ENCODE assay signal across 20 cellular contexts in genomic region chr1:160560045-160560724, GRCh38. TPM values are rescaled to one million over a fixed set of nuclear protein-coding genes. Genes with fewer than 3 reads are reported as not detected.
DNase-seq lines count a peak whose midpoint lies in the region; ATAC-seq, FAIRE-seq and TF ChIP-seq lines count a peak whose summit lies in the region.
"Had no signal": no experiment of that assay in that cellular context is flagged by ENCODE, and none has a peak within 500 bp of the region (broad histone marks: within the 10 kb centered on the region; RNA-seq: fewer than 3 reads in every experiment).

No MANE protein-coding gene starts in this region.

- H3K79me2 ChIP-seq in GM12878 (ENCODE audit: control insufficient read depth, insufficient read depth, low read length), result peaks cover 8% of the 10 kb centered on the region
- H3K79me2 ChIP-seq in GM23248 (ENCODE audit: insufficient read depth), result no peaks in the 10 kb centered on the region

- POLR2A ChIA-PET in T-cell (lab: Charles Lee), result interaction anchor here (0.6 to 1.1 kb wide), 5 partner anchors 17 to 107 kb away, joined by 3 to 11 read pairs (median 3); no protein-coding TSS in a partner anchor
- POLR2A ChIA-PET in GM12878 (lab: Charles Lee), result interaction anchor here (1.2 to 2.5 kb wide), 6 partner anchors 8 to 47 kb away, joined by 3 to 14 read pairs (median 5); no protein-coding TSS in a partner anchor

- in situ Hi-C loops in GM12878 (cut with MboI), result no loop called here
- in situ Hi-C loops in GM23248 (cut with MboI), result no loop called here

- TF ChIP-seq CTCF in GM12878 (IDR thresholded peaks at IDR 0.05 in 2 of 3, conservative IDR thresholded peaks at IDR 0.05 in 1 of 3; ENCODE audit: control insufficient read depth in 2 of 3, extremely low read depth in 1 of 3, insufficient read depth in 1 of 3, low read depth in 3 of 3, low read length in 3 of 3), result no peak

- H3K9me3 ChIP-seq in GM12878 (replicated peaks; ENCODE audit: control insufficient read depth, insufficient read depth, low read length) (peaks cover 10% of the 10 kb centered on the region; the same call in 2 of the 3 replicates), GM23248 (ENCODE audit: low read depth) (no peaks in the 10 kb centered on the region)
- H3K9me3 ChIP-seq: SJSA1, vagina had no signal

- H3K36me3 ChIP-seq in GM12878 (ENCODE audit: control insufficient read depth in 2 of 2, insufficient read depth in 2 of 2, low read length in 1 of 2), result no peaks in the 10 kb centered on the region
- H3K36me3 ChIP-seq in GM23248 (ENCODE audit: low read depth), result no peaks in the 10 kb centered on the region
- H3K36me3 ChIP-seq in H7 (replicated peaks; ENCODE audit: control insufficient read depth, insufficient read depth, low read length), result no peaks in the 10 kb centered on the region
- H3K36me3 ChIP-seq: esophagus muscularis mucosa, MG63, neural progenitor cell, SJSA1, vagina had no signal

- TF ChIP-seq POLR2A in GM12878 (IDR thresholded peaks at IDR 0.05; ENCODE audit: low read depth, low read length), result no peak

- peaks cover 83% of the 10 kb centered on the region for H3K4me1 Mint-ChIP-seq in activated T-cell treated with anti-CD3 and anti-CD28 coated beads, Interleukin-2, amount 50 U/mL, for 4 hours (ENCODE audit: low read depth)
- H3K4me1 Mint-ChIP-seq in T-cell, result peaks cover 62 to 89% (median 88%) of the 10 kb centered on the region in 3 donors
- H3K4me1 Mint-ChIP-seq in stimulated activated memory B cell treated with anti-CD40 and anti-IgM and Interleukin-4, amounts not matched to agents 10 μg/mL and 1 μg/mL and 100 μg/mL, for 72 hours, result peaks cover 53% of the 10 kb centered on the region
- H3K4me1 Mint-ChIP-seq: neural progenitor cell had no signal

- no peak for FAIRE-seq in GM12878 (lab: Jason Lieb, UNC)

- RAD21 ChIA-PET in GM12878 (lab: Charles Lee; ENCODE audit: unreplicated experiment), result interaction anchor here (1.1 to 4.3 kb wide), 4 partner anchors 8 to 45 kb away, joined by 3 to 12 read pairs (median 6); no protein-coding TSS in a partner anchor

- no peaks in the 10 kb centered on the region; the same call in 1 of the 2 replicates for H3K4me1 ChIP-seq in GM12878 (ENCODE audit: control insufficient read depth, insufficient read depth, low read length)
- H3K4me1 ChIP-seq in GM23248 (ENCODE audit: insufficient read depth), result no peaks in the 10 kb centered on the region
- H3K4me1 ChIP-seq: esophagus muscularis mucosa, neural progenitor cell, psoas muscle, SJSA1, vagina had no signal

- WGBS in GM12878 (ENCODE audit: insufficient coverage, insufficient replicate concordance, low lambda C conversion rate, missing lambda C conversion rate), result 74% methylated on average over 4 of the region's 4 CpGs
- WGBS in GM23248 (ENCODE audit: low coverage in 1 of 2, low lambda C conversion rate in 2 of 2, missing lambda C conversion rate in 2 of 2), 2 experiments, result 15 to 18% methylated on average over 4 of the region's 4 CpGs

- H4K20me1 ChIP-seq in GM12878 (ENCODE audit: control insufficient read depth, insufficient read depth) (no peaks in the 10 kb centered on the region), GM23248 (ENCODE audit: insufficient read depth) (no peaks in the 10 kb centered on the region)

- peaks cover 3% of the 10 kb centered on the region for H3K9me3 Mint-ChIP-seq in activated T-cell treated with anti-CD3 and anti-CD28 coated beads, Interleukin-2, amount 50 U/mL, for 4 hours
- peaks cover 0 to 9% (median 8%) of the 10 kb centered on the region in 3 donors for H3K9me3 Mint-ChIP-seq in T-cell
- H3K9me3 Mint-ChIP-seq in stimulated activated memory B cell treated with anti-CD40 and anti-IgM and Interleukin-4, amounts not matched to agents 10 μg/mL and 1 μg/mL and 100 μg/mL, for 72 hours, result peaks cover 6% of the 10 kb centered on the region

- ATAC-seq in activated T-cell treated with anti-CD3 and anti-CD28 coated beads, Interleukin-2, amount 50 U/mL, for 4 hours, result peak; percentile 26 to 46
- ATAC-seq in T-cell (replicated peaks in 1 of 4) (peak; percentile 55 to 81 (median 58)), GM12878 (no peak), HG03175 (IDR thresholded peaks at IDR 0.05; ENCODE audit: unreplicated experiment) (no peak)
- no peak for ATAC-seq in stimulated activated memory B cell treated with anti-CD40 and anti-IgM and Interleukin-4, amounts not matched to agents 10 μg/mL and 1 μg/mL and 100 μg/mL, for 72 hours
- ATAC-seq: psoas muscle had no signal

- no TSS peak for BruUV-seq in GM12878 (replicated peaks; lab: Mats Ljungman, UMichigan)

- no peaks in the 10 kb centered on the region for H3K9me2 ChIP-seq in GM23248 (ENCODE audit: insufficient read depth)

- DNase-seq in activated T-cell treated with anti-CD3 and anti-CD28 coated beads, Interleukin-2, amount 50 U/mL, for 4 hours, result no peak
- no peak for DNase-seq in activated T-cell treated with anti-CD3 and anti-CD28 coated beads, Interleukin-2, amount 50 U/mL, for 48 hours
- DNase-seq in T-cell (no peak), GM12878 (ENCODE audit: low read depth, low spot score) (no peak), GM23248 (no peak), H7 (no peak)
- DNase-seq: ACHN; amygdala; DMS79 treated with DMSO at 0.1 percent for 48 hours; MG63; psoas muscle; small intestine; stimulated activated CD4-positive, alpha-beta T cell treated with anti-CD3 and anti-CD28 coated beads, Interleukin-4, amount 100 ng/mL, for 1 hour; substantia nigra had no signal

- H2AFZ ChIP-seq in GM12878 (ENCODE audit: control insufficient read depth, low read depth, low read length), result no peak overlapping the region; the same call in none of the 2 replicates
- no peak overlapping the region for H2AFZ ChIP-seq in GM23248
- H2AFZ ChIP-seq: neural progenitor cell had no signal

- H3K4me3 ChIP-seq in GM12878 (no peak overlapping the region), GM23248 (no peak overlapping the region), H7 (ENCODE audit: insufficient read depth, low read depth, low read length) (no peak overlapping the region)
- H3K4me3 ChIP-seq: esophagus muscularis mucosa, MG63, neural progenitor cell, psoas muscle, SJSA1, vagina had no signal

- peak overlapping the region; percentile 75 for H3K4me3 Mint-ChIP-seq in activated T-cell treated with anti-CD3 and anti-CD28 coated beads, Interleukin-2, amount 50 U/mL, for 4 hours
- H3K4me3 Mint-ChIP-seq in T-cell, result peak overlapping the region; percentile 66 to 74 (median 74)
- H3K4me3 Mint-ChIP-seq in stimulated activated memory B cell treated with anti-CD40 and anti-IgM and Interleukin-4, amounts not matched to agents 10 μg/mL and 1 μg/mL and 100 μg/mL, for 72 hours, result peak overlapping the region; percentile 27
- H3K4me3 Mint-ChIP-seq: neural progenitor cell had no signal

- H3K27me3 Mint-ChIP-seq in activated T-cell treated with anti-CD3 and anti-CD28 coated beads, Interleukin-2, amount 50 U/mL, for 4 hours (ENCODE audit: low read depth), result no peaks in the 10 kb centered on the region
- H3K27me3 Mint-ChIP-seq in T-cell, result no peaks in the 10 kb centered on the region
- H3K27me3 Mint-ChIP-seq in stimulated activated memory B cell treated with anti-CD40 and anti-IgM and Interleukin-4, amounts not matched to agents 10 μg/mL and 1 μg/mL and 100 μg/mL, for 72 hours, result no peaks in the 10 kb centered on the region

- intact Hi-C loops in GM12878 (cut with micrococcal nuclease; ENCODE audit: unreplicated experiment), result no loop called here

- H3K27me3 ChIP-seq in GM12878 (replicated peaks in 1 of 2; ENCODE audit: control insufficient read depth in 2 of 2, insufficient read depth in 2 of 2, low read length in 1 of 2), result no peaks in the 10 kb centered on the region
- no peaks in the 10 kb centered on the region for H3K27me3 ChIP-seq in GM23248 (replicated peaks; ENCODE audit: insufficient read depth)
- H3K27me3 ChIP-seq in H7 (ENCODE audit: control insufficient read depth, insufficient read depth, low read length), result no peaks in the 10 kb centered on the region
- H3K27me3 ChIP-seq: esophagus muscularis mucosa, MG63, neural progenitor cell, SJSA1, vagina had no signal

- peaks cover 24% of the 10 kb centered on the region for H3K36me3 Mint-ChIP-seq in activated T-cell treated with anti-CD3 and anti-CD28 coated beads, Interleukin-2, amount 50 U/mL, for 4 hours (ENCODE audit: insufficient read depth)
- peaks cover 46% of the 10 kb centered on the region for H3K36me3 Mint-ChIP-seq in T-cell
- H3K36me3 Mint-ChIP-seq in stimulated activated memory B cell treated with anti-CD40 and anti-IgM and Interleukin-4, amounts not matched to agents 10 μg/mL and 1 μg/mL and 100 μg/mL, for 72 hours, result peaks cover 79% of the 10 kb centered on the region
- H3K36me3 Mint-ChIP-seq: neural progenitor cell had no signal

- CTCF ChIA-PET in T-cell (lab: Charles Lee), result interaction anchor here in 1 of 2 donors (0.6 to 2.2 kb wide), 11 partner anchors 10 to 246 kb away, joined by 3 to 6 read pairs (median 3); partner anchors contain the start of gene SLAMF6
- CTCF ChIA-PET in GM12878 (lab: Yijun Ruan, JAX), result interaction anchor here (1.0 to 3.2 kb wide), 7 partner anchors 9 to 45 kb away, joined by 3 to 12 read pairs (median 4); no protein-coding TSS in a partner anchor

- no peaks in the 10 kb centered on the region for H3F3A ChIP-seq in GM23248 (ENCODE audit: insufficient read depth)

- H3K9ac ChIP-seq in GM12878 (ENCODE audit: control insufficient read depth, insufficient read depth, low read length) (no peak overlapping the region), GM23248 (no peak overlapping the region)
- H3K9ac ChIP-seq: neural progenitor cell had no signal

- no peak for TF ChIP-seq RAD21 in GM12878 (IDR thresholded peaks at IDR 0.05; ENCODE audit: insufficient read depth, low read depth, low read length)

- H3K4me2 ChIP-seq in GM12878 (ENCODE audit: control insufficient read depth, insufficient read depth), result no peak overlapping the region
- no peak overlapping the region for H3K4me2 ChIP-seq in GM23248 (ENCODE audit: unreplicated experiment)
- H3K4me2 ChIP-seq: neural progenitor cell had no signal

- H3K27ac ChIP-seq in GM12878 (ENCODE audit: control insufficient read depth, insufficient read depth), result 0 out of 2 replicates have a peak overlapping the region, but pooled peaks have one; percentile 2
- H3K27ac ChIP-seq in GM23248, result no peak overlapping the region
- H3K27ac ChIP-seq: esophagus muscularis mucosa, neural progenitor cell, psoas muscle, SJSA1, vagina had no signal

- SMC1A ChIA-PET in GM12878 (lab: Charles Lee; ENCODE audit: uncharacterized antibody, unreplicated experiment), result interaction anchor here (1.2 to 30.0 kb wide), 6 partner anchors 7 to 130 kb away, joined by 3 to 735 read pairs (median 16); partner anchors contain the start of gene CD84

- peak overlapping the region; percentile 96 to 99 for H3K27ac Mint-ChIP-seq in T-cell
- peak overlapping the region; percentile 62 for H3K27ac Mint-ChIP-seq in stimulated activated memory B cell treated with anti-CD40 and anti-IgM and Interleukin-4, amounts not matched to agents 10 μg/mL and 1 μg/mL and 100 μg/mL, for 72 hours
- H3K27ac Mint-ChIP-seq: neural progenitor cell had no signal

- TF ChIP-seq EP300 in GM12878 (IDR thresholded peaks at IDR 0.05; ENCODE audit: borderline replicate concordance in 1 of 2, control insufficient read depth in 1 of 2, low read depth in 2 of 2, low read length in 2 of 2), result no peak

RNA-seq across cellular contexts. Expression of gene CD84, which starts 19.1 kb away (rescaled TPM):
- total RNA-seq in activated T-cell treated with anti-CD3 and anti-CD28 coated beads, Interleukin-2, amount 50 U/mL, for 4 hours, result 10 to 100 TPM in 1 of 3 donors, 1 to 10 TPM in 2; 7.0 to 14.7 (median 7.7) TPM
- total RNA-seq in T-cell (10 to 100 TPM; 47.5 to 97.4 (median 51.8) TPM), GM12878 (2014; rRNA removed) (12.3 and 15.2 TPM in 2 replicates), GM12878 (2014; rRNA removed; fragmentation: Illumina TruSeq; extraction: Trizol) (13.8 and 14.5 TPM in 2 replicates), GM12878 (2021) (10.4 and 14.2 TPM in 2 replicates)
- 245 and 258 TPM in 2 replicates for total RNA-seq in GM12878 (2013; cell fraction: nucleolus; rRNA removed)
- 12.7 TPM for polyA plus RNA-seq in GM12878 (2011; ENCODE audit: low read depth)
- polyA plus RNA-seq in GM12878 (2011; rRNA removed) (18.1 and 20.8 TPM in 2 replicates), GM12878 (2014; fragmentation: Illumina TruSeq; extraction: Trizol) (20.3 and 26.6 TPM in 2 replicates), GM12878 (2014; fragmentation: Nextera tagmentation; extraction: Ambion mirVana) (1 to 10 TPM; 3.4 to 6.8 TPM), GM12878 (2014; rRNA removed) (9.3 and 11.2 TPM in 2 replicates), GM12878 (2016; fragmentation: Nextera tagmentation; extraction: Ambion mirVana) (1 to 10 TPM; 7.5 to 7.9 TPM), GM23248 (2016; fragmentation: Nextera tagmentation; extraction: Ambion mirVana) (not detected in 2 replicates)
- polyA plus RNA-seq in GM12878 (2011; cell fraction: cytosol; rRNA removed), result 7.7 and 7.8 TPM in 2 replicates
- polyA plus RNA-seq in GM12878 (2011; cell fraction: nucleus; rRNA removed), result 20.4 and 23.3 TPM in 2 replicates
- polyA plus RNA-seq in GM12878 (2012), result 9.2 and 10.5 TPM in 2 replicates
- 21.3 and 24.2 TPM in 2 replicates for polyA minus RNA-seq in GM12878 (2011; rRNA and poly(A)+ RNA removed)
- 2.3 and 2.4 TPM in 2 replicates for polyA minus RNA-seq in GM12878 (2011; cell fraction: cytosol; rRNA and poly(A)+ RNA removed)
- polyA minus RNA-seq in GM12878 (2011; cell fraction: nucleus; rRNA and poly(A)+ RNA removed), result 16.3 and 17.8 TPM in 2 replicates
- total RNA-seq in GM23248 (2014; rRNA removed; shearing (Covaris generic)), result not detected in 2 replicates
- not detected in 2 replicates for total RNA-seq in H7 (2014; rRNA removed; shearing (Covaris generic))
- total RNA-seq: SJSA1 had no signal

RNA-seq across cellular contexts. Expression of gene SLAMF6, which starts 37.1 kb away (rescaled TPM):
- total RNA-seq in activated T-cell treated with anti-CD3 and anti-CD28 coated beads, Interleukin-2, amount 50 U/mL, for 4 hours, result 10 to 100 TPM; 19.4 to 26.6 (median 19.6) TPM
- 10 to 100 TPM; 39.9 to 53.0 (median 47.3) TPM for total RNA-seq in T-cell
- total RNA-seq in GM12878 (2013; cell fraction: nucleolus; rRNA removed), result 145 and 152 TPM in 2 replicates
- total RNA-seq in GM12878 (2014; rRNA removed), result 44.1 and 52.5 TPM in 2 replicates
- total RNA-seq in GM12878 (2014; rRNA removed; fragmentation: Illumina TruSeq; extraction: Trizol), result 53.7 and 55.9 TPM in 2 replicates
- total RNA-seq in GM12878 (2021), result 30.4 and 30.8 TPM in 2 replicates
- 20.9 TPM for polyA plus RNA-seq in GM12878 (2011; ENCODE audit: low read depth)
- polyA plus RNA-seq in GM12878 (2011; rRNA removed), result 89.6 and 105 TPM in 2 replicates
- 54.6 and 63.9 TPM in 2 replicates for polyA plus RNA-seq in GM12878 (2011; cell fraction: cytosol; rRNA removed)
- 36.8 and 51.5 TPM in 2 replicates for polyA plus RNA-seq in GM12878 (2011; cell fraction: nucleus; rRNA removed)
- 30.7 and 68.4 TPM in 2 replicates for polyA plus RNA-seq in GM12878 (2012)
- 72.7 and 89.7 TPM in 2 replicates for polyA plus RNA-seq in GM12878 (2014; fragmentation: Illumina TruSeq; extraction: Trizol)
- polyA plus RNA-seq in GM12878 (2014; fragmentation: Nextera tagmentation; extraction: Ambion mirVana), result 10 to 100 TPM; 20.5 to 27.1 TPM
- 32.1 and 42.5 TPM in 2 replicates for polyA plus RNA-seq in GM12878 (2014; rRNA removed)
- polyA plus RNA-seq in GM12878 (2016; fragmentation: Nextera tagmentation; extraction: Ambion mirVana), result 10 to 100 TPM; 24.3 to 28.3 TPM
- 86.4 and 92.1 TPM in 2 replicates for polyA minus RNA-seq in GM12878 (2011; rRNA and poly(A)+ RNA removed)
- polyA minus RNA-seq in GM12878 (2011; cell fraction: cytosol; rRNA and poly(A)+ RNA removed), result 19.6 and 22.6 TPM in 2 replicates
- 19.1 and 23.9 TPM in 2 replicates for polyA minus RNA-seq in GM12878 (2011; cell fraction: nucleus; rRNA and poly(A)+ RNA removed)
- total RNA-seq in GM23248 (2014; rRNA removed; shearing (Covaris generic)), result not detected in 2 replicates
- not detected in 2 replicates for polyA plus RNA-seq in GM23248 (2016; fragmentation: Nextera tagmentation; extraction: Ambion mirVana)
- total RNA-seq in H7 (2014; rRNA removed; shearing (Covaris generic)), result not detected in 2 replicates
- total RNA-seq: SJSA1 had no signal

Comparison
In these comparisons a context has a peak if more than half of its experiments do, and no peak if none do; other contexts are left out.
1. ATAC-seq: peak in activated T-cell treated with anti-CD3 and anti-CD28 coated beads, Interleukin-2, amount 50 U/mL, for 4 hours (2 of 2) and T-cell (4 of 4); none in GM12878 (single experiment), stimulated activated memory B cell treated with anti-CD40 and anti-IgM and Interleukin-4, amounts not matched to agents 10 μg/mL and 1 μg/mL and 100 μg/mL, for 72 hours (single experiment) and HG03175 (single experiment).
2. RNA of gene SLAMF6, which starts 37.1 kb away (total RNA-seq): 39.9 to 53.0 TPM in T-cell, 30.4 to 152 TPM in GM12878 and 19.4 to 26.6 TPM in activated T-cell treated with anti-CD3 and anti-CD28 coated beads, Interleukin-2, amount 50 U/mL, for 4 hours; not detected in GM23248 and not detected in H7; every median in the first group is over 10 times any median in the second.
3. Peak in every context shown above with its lines, with median percentiles within 50 percentile points of each other: H3K4me3 Mint-ChIP-seq.